In genomic region chr1:45512641-45513054, GRCh38 we compare ENCODE assay signal across 8 cellular contexts. TPM values are rescaled to one million over a fixed set of nuclear protein-coding genes. Genes with fewer than 3 reads are reported as not detected.
DNase-seq lines count a peak whose midpoint lies in the region; ATAC-seq and TF ChIP-seq lines count a peak whose summit lies in the region.

No MANE protein-coding gene starts in this region.

- H3K4me1 Mint-ChIP-seq in activated naive CD8-positive, alpha-beta T cell (ENCODE audit: low read depth), result peaks cover 16% of the 10 kb centered on the region

- H3K9me3 ChIP-seq in heart left ventricle (no peaks in the 10 kb centered on the region), sigmoid colon (no peaks in the 10 kb centered on the region)

- TF ChIP-seq POLR2A in heart left ventricle (IDR thresholded peaks at IDR 0.05) (no peak), sigmoid colon (IDR thresholded peaks at IDR 0.05) (no peak)

- H3K27ac Mint-ChIP-seq in activated naive CD8-positive, alpha-beta T cell, result peak overlapping the region; percentile 68

- TF ChIP-seq CTCF in LNCaP clone FGC (IDR thresholded peaks at IDR 0.05; ENCODE audit: control insufficient read depth, extremely low read depth, insufficient read depth), result peak; percentile 87
- peak; percentile 51 to 81 (median 68) for TF ChIP-seq CTCF in heart left ventricle (IDR thresholded peaks at IDR 0.05)
- TF ChIP-seq CTCF in sigmoid colon (IDR thresholded peaks at IDR 0.05), result peak; percentile 6 to 66 (median 52)

- peaks cover 4 to 96% (median 88%) of the 10 kb centered on the region in 9 donors for H3K36me3 ChIP-seq in heart left ventricle
- peaks cover 28 to 92% (median 68%) of the 10 kb centered on the region in 4 donors for H3K36me3 ChIP-seq in sigmoid colon

- H3K27ac ChIP-seq in heart left ventricle, result no peak overlapping the region
- H3K27ac ChIP-seq in sigmoid colon, result no peak overlapping the region

- no peaks in the 10 kb centered on the region for H3K27me3 Mint-ChIP-seq in activated naive CD8-positive, alpha-beta T cell

- DNase-seq in ELR (ENCODE audit: low read depth), result peak; percentile 82
- DNase-seq in LNCaP clone FGC (ENCODE audit: low read depth), result no peak
- peak in 4 of 5 donors; percentile 54 to 62 (median 56) for DNase-seq in heart left ventricle
- peak; percentile 67 for DNase-seq in sigmoid colon
- no peak for DNase-seq in NCI-H187 (lab: John Stamatoyannopoulos, UW)
- DNase-seq in NCI-H446 treated with DMSO at 0.1 percent for 48 hours (lab: John Stamatoyannopoulos, UW), result no peak

- WGBS in heart left ventricle, 4 donors, result 95 to 100% (median 96%) methylated on average over 1 of the region's 1 CpG
- 94 to 98% methylated on average over 1 of the region's 1 CpG for WGBS in sigmoid colon, 2 donors

- H3K9me3 Mint-ChIP-seq in activated naive CD8-positive, alpha-beta T cell (ENCODE audit: low read depth), result no peaks in the 10 kb centered on the region

- H3K4me1 ChIP-seq in heart left ventricle, result peaks cover 0 to 28% (median 16%) of the 10 kb centered on the region in 12 donors
- H3K4me1 ChIP-seq in sigmoid colon, result peaks cover 0 to 24% (median 16%) of the 10 kb centered on the region in 4 donors

- H3K36me3 Mint-ChIP-seq in activated naive CD8-positive, alpha-beta T cell, result peaks cover 7% of the 10 kb centered on the region

- H3K4me3 ChIP-seq in LNCaP clone FGC (ENCODE audit: low read depth, low read length) (no peak overlapping the region), heart left ventricle (no peak overlapping the region), sigmoid colon (no peak overlapping the region)

- no peak overlapping the region for H3K4me3 Mint-ChIP-seq in activated naive CD8-positive, alpha-beta T cell

- H3K27me3 ChIP-seq in heart left ventricle (no peaks in the 10 kb centered on the region), sigmoid colon (no peaks in the 10 kb centered on the region)

- TF ChIP-seq EP300 in sigmoid colon (IDR thresholded peaks at IDR 0.05), result no peak

- peak; percentile 87 for ATAC-seq in SK-N-SH treated with all-trans-retinoic acid at 6 μM for 48 hours
- peak in 3 of 4 donors; percentile 66 to 70 (median 69) for ATAC-seq in heart left ventricle

- intact Hi-C loops in heart left ventricle (cut with DNase I) (loop anchor here in 9 of 10 donors (1.0 to 10.0 kb wide), 5 partner anchors 55 to 372 kb away; no protein-coding TSS in a partner anchor), sigmoid colon (cut with DNase I) (loop anchor here (1.0 kb wide), 1 partner anchor 58 kb away; no protein-coding TSS in a partner anchor)

TF ChIP-seq in SK-N-SH treated with all-trans-retinoic acid at 6 μM for 48 hours, 23 proteins besides CTCF, POLR2A, EP300 and RAD21:
- TF ChIP-seq PATZ1 (CRISPR knock-in tag; IDR thresholded peaks at IDR 0.05; ENCODE audit: borderline replicate concordance) (no peak), ESRRG (CRISPR knock-in tag; IDR thresholded peaks at IDR 0.05) (no peak), PPARA (CRISPR knock-in tag; IDR thresholded peaks at IDR 0.05; ENCODE audit: borderline replicate concordance) (no peak), ZNF8 (CRISPR knock-in tag; IDR thresholded peaks at IDR 0.05) (no peak), ZC3H10 (CRISPR knock-in tag; IDR thresholded peaks at IDR 0.05) (no peak), ZFP3 (CRISPR knock-in tag; IDR thresholded peaks at IDR 0.05) (no peak)
- TF ChIP-seq, protein P1, sequence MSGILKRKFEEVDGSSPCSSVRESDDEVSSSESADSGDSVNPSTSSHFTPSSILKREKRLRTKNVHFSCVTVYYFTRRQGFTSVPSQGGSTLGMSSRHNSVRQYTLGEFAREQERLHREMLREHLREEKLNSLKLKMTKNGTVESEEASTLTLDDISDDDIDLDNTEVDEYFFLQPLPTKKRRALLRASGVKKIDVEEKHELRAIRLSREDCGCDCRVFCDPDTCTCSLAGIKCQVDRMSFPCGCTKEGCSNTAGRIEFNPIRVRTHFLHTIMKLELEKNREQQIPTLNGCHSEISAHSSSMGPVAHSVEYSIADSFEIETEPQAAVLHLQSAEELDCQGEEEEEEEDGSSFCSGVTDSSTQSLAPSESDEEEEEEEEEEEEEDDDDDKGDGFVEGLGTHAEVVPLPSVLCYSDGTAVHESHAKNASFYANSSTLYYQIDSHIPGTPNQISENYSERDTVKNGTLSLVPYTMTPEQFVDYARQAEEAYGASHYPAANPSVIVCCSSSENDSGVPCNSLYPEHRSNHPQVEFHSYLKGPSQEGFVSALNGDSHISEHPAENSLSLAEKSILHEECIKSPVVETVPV (CRISPR knock-in tag; IDR thresholded peaks at IDR 0.05), result no peak

RNA-seq across cellular contexts. Expression of gene PRDX1, which starts 9.0 kb away (rescaled TPM):
- total RNA-seq in heart left ventricle (100 to 1,000 TPM; 249 to 501 (median 313) TPM), sigmoid colon (100 to 1,000 TPM; 169 to 257 (median 224) TPM)
- polyA plus RNA-seq in heart left ventricle (100 to 1,000 TPM; 440 to 671 TPM), sigmoid colon (100 to 1,000 TPM; 470 to 661 (median 517) TPM)

RNA-seq across cellular contexts. Expression of gene MMACHC, which starts 12.5 kb away (rescaled TPM):
- total RNA-seq in heart left ventricle (10 to 100 TPM in 7 of 9 donors, 1 to 10 TPM in 2; 8.0 to 23.4 (median 13.8) TPM), sigmoid colon (1 to 10 TPM in 3 of 4 donors, under 1 TPM in 1; 0.83 to 3.9 (median 1.9) TPM)
- polyA plus RNA-seq in heart left ventricle (10 to 100 TPM in 1 of 2 donors, 1 to 10 TPM in 1; 6.8 to 10.2 TPM), sigmoid colon (1 to 10 TPM; 1.2 to 5.9 (median 3.0) TPM)

RNA-seq across cellular contexts. Expression of gene CCDC163, which starts 12.8 kb away (rescaled TPM):
- total RNA-seq in heart left ventricle (1 to 10 TPM in 3 of 9 donors, under 1 TPM in 5, not detected in 1; 0.16 to 2.2 (median 0.73) TPM), sigmoid colon (1 to 10 TPM in 1 of 4 donors, under 1 TPM in 3; 0.27 to 1.1 (median 0.77) TPM)
- polyA plus RNA-seq in heart left ventricle (1 to 10 TPM in 1 of 2 donors, under 1 TPM in 1; 0.34 to 1.8 TPM), sigmoid colon (1 to 10 TPM in 1 of 3 donors, under 1 TPM in 1, not detected in 1; 0.69 to 3.4 TPM)

RNA-seq across cellular contexts. Expression of gene TESK2, which starts 21.7 kb away (rescaled TPM):
- total RNA-seq in heart left ventricle (1 to 10 TPM in 8 of 9 donors, under 1 TPM in 1; 0.74 to 4.7 (median 1.5) TPM), sigmoid colon (1 to 10 TPM; 4.3 to 7.8 (median 7.0) TPM)
- polyA plus RNA-seq in heart left ventricle (1 to 10 TPM in 1 of 2 donors, under 1 TPM in 1; 0.50 to 2.1 TPM), sigmoid colon (1 to 10 TPM; 5.8 to 9.2 (median 7.8) TPM)

RNA-seq across cellular contexts. Expression of gene AKR1A1, which starts 38.0 kb away (rescaled TPM):
- 100 to 1,000 TPM in 1 of 9 donors, 10 to 100 TPM in 8; 28.0 to 148 (median 42.6) TPM for total RNA-seq in heart left ventricle
- 10 to 100 TPM; 45.8 to 77.7 TPM for polyA plus RNA-seq in heart left ventricle
- total RNA-seq in sigmoid colon, result 10 to 100 TPM; 39.6 to 64.2 (median 55.1) TPM
- polyA plus RNA-seq in sigmoid colon, result 100 to 1,000 TPM; 175 to 234 (median 217) TPM

Comparison
In these comparisons a context has a peak if more than half of its experiments do, and no peak if none do; other contexts are left out.
1. DNase-seq: peak in ELR (single experiment), heart left ventricle (4 of 5) and sigmoid colon (single experiment); none in LNCaP clone FGC (single experiment), NCI-H187 (0 of 2) and NCI-H446 treated with DMSO at 0.1 percent for 48 hours (single experiment).
2. Peak in every context shown above with its lines, with median percentiles within 50 percentile points of each other: CTCF ChIP-seq.